ENCODE assay signal across 1 cellular context in the genomic region with DNA sequence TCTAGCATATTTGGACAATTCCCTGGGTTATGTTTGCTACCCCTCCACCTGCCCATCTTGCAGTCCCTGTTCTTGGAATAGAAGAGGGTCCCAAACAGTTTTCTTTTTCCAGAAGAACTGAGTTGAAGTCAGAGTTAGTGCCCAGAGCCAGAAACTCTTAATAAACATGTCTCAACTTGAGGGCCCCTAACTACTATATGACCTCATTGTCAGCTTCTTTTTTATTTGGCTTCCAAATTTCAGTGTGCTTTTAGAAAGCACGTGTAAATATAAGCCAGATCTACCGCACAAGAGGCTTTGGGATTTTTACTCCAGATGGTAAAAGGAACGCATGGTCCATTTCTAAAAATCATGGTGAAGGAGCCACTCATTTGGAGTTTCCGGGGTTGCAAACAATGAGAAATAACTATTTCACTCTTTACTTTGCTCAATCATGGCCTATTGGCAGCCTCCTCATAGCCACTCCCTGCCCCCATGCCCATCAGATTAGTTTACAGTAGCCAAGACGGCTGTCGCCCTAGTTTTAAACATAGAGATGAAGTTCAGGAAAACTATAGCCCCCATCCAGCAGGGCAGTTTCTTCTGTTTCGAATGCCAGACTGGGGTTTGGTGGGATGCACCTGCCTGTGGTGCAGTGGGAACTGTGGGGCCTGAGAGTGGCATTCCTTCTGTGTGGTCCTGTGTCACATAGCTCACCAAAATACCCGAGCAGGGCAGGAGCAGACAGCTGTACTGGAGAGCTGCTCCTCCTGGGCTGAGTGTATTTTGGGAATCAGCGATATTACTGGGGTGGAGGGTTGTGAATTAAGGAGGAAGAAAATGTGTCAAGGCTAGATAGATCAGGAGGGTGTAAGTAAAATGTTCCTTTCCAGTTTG.
TF ChIP-seq lines count a peak whose summit lies in the region.

No MANE protein-coding gene starts in this region.

TF ChIP-seq in GM23338, 12 proteins besides CTCF, POLR2A, EP300 and RAD21 (continued from another document):
- TF ChIP-seq, protein P1, sequence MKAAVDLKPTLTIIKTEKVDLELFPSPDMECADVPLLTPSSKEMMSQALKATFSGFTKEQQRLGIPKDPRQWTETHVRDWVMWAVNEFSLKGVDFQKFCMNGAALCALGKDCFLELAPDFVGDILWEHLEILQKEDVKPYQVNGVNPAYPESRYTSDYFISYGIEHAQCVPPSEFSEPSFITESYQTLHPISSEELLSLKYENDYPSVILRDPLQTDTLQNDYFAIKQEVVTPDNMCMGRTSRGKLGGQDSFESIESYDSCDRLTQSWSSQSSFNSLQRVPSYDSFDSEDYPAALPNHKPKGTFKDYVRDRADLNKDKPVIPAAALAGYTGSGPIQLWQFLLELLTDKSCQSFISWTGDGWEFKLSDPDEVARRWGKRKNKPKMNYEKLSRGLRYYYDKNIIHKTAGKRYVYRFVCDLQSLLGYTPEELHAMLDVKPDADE (IDR thresholded peaks at IDR 0.05), result no peak
- TF ChIP-seq ZNF114 (CRISPR knock-in tag; IDR thresholded peaks at IDR 0.05) (no peak), NANOG (IDR thresholded peaks at IDR 0.05; ENCODE audit: borderline replicate concordance) (no peak), CREB1 (CRISPR knock-in tag; IDR thresholded peaks at IDR 0.05; ENCODE audit: low read depth) (no peak)
- TF ChIP-seq, protein P2, sequence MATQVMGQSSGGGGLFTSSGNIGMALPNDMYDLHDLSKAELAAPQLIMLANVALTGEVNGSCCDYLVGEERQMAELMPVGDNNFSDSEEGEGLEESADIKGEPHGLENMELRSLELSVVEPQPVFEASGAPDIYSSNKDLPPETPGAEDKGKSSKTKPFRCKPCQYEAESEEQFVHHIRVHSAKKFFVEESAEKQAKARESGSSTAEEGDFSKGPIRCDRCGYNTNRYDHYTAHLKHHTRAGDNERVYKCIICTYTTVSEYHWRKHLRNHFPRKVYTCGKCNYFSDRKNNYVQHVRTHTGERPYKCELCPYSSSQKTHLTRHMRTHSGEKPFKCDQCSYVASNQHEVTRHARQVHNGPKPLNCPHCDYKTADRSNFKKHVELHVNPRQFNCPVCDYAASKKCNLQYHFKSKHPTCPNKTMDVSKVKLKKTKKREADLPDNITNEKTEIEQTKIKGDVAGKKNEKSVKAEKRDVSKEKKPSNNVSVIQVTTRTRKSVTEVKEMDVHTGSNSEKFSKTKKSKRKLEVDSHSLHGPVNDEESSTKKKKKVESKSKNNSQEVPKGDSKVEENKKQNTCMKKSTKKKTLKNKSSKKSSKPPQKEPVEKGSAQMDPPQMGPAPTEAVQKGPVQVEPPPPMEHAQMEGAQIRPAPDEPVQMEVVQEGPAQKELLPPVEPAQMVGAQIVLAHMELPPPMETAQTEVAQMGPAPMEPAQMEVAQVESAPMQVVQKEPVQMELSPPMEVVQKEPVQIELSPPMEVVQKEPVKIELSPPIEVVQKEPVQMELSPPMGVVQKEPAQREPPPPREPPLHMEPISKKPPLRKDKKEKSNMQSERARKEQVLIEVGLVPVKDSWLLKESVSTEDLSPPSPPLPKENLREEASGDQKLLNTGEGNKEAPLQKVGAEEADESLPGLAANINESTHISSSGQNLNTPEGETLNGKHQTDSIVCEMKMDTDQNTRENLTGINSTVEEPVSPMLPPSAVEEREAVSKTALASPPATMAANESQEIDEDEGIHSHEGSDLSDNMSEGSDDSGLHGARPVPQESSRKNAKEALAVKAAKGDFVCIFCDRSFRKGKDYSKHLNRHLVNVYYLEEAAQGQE (IDR thresholded peaks at IDR 0.05; ENCODE audit: unreplicated experiment), result no peak
TF ChIP-seq in GM23338: peak in this region for 0.
